ENCODE assay signal across 14 cellular contexts in the genomic region with DNA sequence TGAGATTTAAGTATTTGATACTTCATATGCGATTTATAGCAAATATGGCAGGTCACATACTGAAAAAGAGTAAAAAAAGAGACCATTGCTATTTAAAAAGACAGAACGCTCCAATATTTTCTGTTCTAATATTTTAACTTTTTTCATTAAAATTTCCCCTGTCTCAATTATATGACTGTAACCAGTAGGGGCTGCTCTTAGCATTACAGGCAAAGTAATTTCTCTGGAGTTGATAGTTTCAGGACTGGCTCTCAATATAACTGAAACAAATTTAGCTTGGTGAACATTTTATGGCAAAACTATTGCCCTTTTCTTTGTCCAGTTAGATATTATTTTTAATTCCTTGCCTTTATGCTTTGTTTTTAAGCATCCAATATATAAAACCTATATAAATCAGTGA.
A peak's percentile ranks its signal among the peaks of the same experiment; 100 is the strongest.
DNase-seq lines count a peak whose midpoint lies in the region; ATAC-seq and TF ChIP-seq lines count a peak whose summit lies in the region.
"Had no signal": no experiment of that assay in that cellular context is flagged by ENCODE, and none has a peak within 500 bp of the region (broad histone marks: within the 10 kb centered on the region; RNA-seq: fewer than 3 reads in every experiment).

No MANE protein-coding gene starts in this region.

- ATAC-seq in left lobe of liver (peak; percentile 69), HG02610 (IDR thresholded peaks at IDR 0.05; ENCODE audit: unreplicated experiment) (no peak), GM21576 (IDR thresholded peaks at IDR 0.05; ENCODE audit: unreplicated experiment) (no peak)
- ATAC-seq: stimulated activated naive CD8-positive, alpha-beta T cell treated with anti-CD3 and anti-CD28 coated beads, Interleukin-15, Interleukin-2, amounts not matched to agents 100 U/mL and 50 U/mL, for 24 hours had no signal

- H3K27me3 ChIP-seq in BE2C = no peaks in the 10 kb centered on the region

- in situ Hi-C loops in astrocyte of the spinal cord (cut with HindIII; ENCODE audit: low sequenced_read_pairs) = no loop called here

- no peaks in the 10 kb centered on the region for H3K9me3 ChIP-seq in BE2C
- H3K9me3 ChIP-seq: prostate gland had no signal

- H3K36me3 ChIP-seq in BE2C = no peaks in the 10 kb centered on the region
- H3K36me3 ChIP-seq: prostate gland had no signal

- H3K4me1 ChIP-seq in BE2C = peaks cover 4% of the 10 kb centered on the region
- H3K4me1 ChIP-seq: prostate gland had no signal

- no peak overlapping the region for H3K4me3 ChIP-seq in BE2C (ENCODE audit: low read depth, low read length)
- H3K4me3 ChIP-seq in LNCaP clone FGC (ENCODE audit: low read depth, low read length) = no peak overlapping the region
- H3K4me3 ChIP-seq in astrocyte of the spinal cord (ENCODE audit: low read depth, low read length) = no peak overlapping the region
- H3K4me3 ChIP-seq: prostate gland had no signal

- DNase-seq in BE2C (no peak), LNCaP clone FGC (ENCODE audit: low read depth) (no peak), astrocyte of the spinal cord (ENCODE audit: low read depth, low spot score) (no peak), left lobe of liver (ENCODE audit: low spot score) (no peak), GM10266 (ENCODE audit: extremely low spot score) (no peak), COR-L47 (lab: John Stamatoyannopoulos, UW) (no peak)
- DNase-seq: amniotic stem cell; midbrain; SIG-M5; stimulated activated CD4-positive, alpha-beta T cell treated with anti-CD3 and anti-CD28 coated beads, Interleukin-2, amount 100 ng/mL, for 48 hours; stimulated activated naive CD8-positive, alpha-beta T cell treated with anti-CD3 and anti-CD28 coated beads, Interleukin-15, Interleukin-2, amounts not matched to agents 100 U/mL and 50 U/mL, for 24 hours had no signal

- TF ChIP-seq CTCF in BE2C (IDR thresholded peaks at IDR 0.05; ENCODE audit: low read depth, low read length) = peak; percentile 72
- peak; percentile 31 for TF ChIP-seq CTCF in LNCaP clone FGC (IDR thresholded peaks at IDR 0.05; ENCODE audit: control insufficient read depth, extremely low read depth, insufficient read depth)
- peak; percentile 14 for TF ChIP-seq CTCF in astrocyte of the spinal cord (IDR thresholded peaks at IDR 0.05; ENCODE audit: low read depth, low read length)
- TF ChIP-seq CTCF in GM10266 (IDR thresholded peaks at IDR 0.05; ENCODE audit: control insufficient read depth, insufficient read depth, low read depth, missing control alignments) = no peak
